Comparison of ENCODE assay signal across 35 cellular contexts in the genomic region with DNA sequence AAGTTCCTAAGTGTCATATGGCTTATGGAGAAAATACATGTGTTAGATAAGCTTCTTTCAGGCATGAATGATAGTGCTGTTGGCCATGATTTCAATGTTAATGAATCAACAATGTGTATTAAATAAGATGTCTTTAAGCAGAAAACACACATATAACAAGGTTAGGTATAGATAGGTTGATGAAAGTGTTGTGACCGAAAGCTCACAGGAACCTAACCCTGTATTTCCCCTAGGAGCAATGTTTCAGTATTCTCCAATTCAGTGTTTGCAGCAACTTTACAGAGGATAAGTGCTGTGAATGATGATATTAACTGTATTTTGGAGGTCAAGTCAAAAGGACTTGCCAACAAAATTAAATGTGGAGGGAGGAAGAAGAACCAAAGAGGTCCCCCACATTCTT.
"Had no signal": no experiment of that assay in that cellular context is flagged by ENCODE, and none has a peak within 500 bp of the region (broad histone marks: within the 10 kb centered on the region; RNA-seq: fewer than 3 reads in every experiment).

No MANE protein-coding gene starts in this region.

- H3K36me3 ChIP-seq: MG63 had no signal

- H3K4me3 ChIP-seq: MG63 had no signal

- H3K27me3 ChIP-seq: MG63 had no signal

- DNase-seq: Karpas-422, Kasumi-1, MG63, MM.1S, MV-4-11, NCI-H1048, NCI-H1092, NCI-H1092 treated with DMSO at 0.1 percent for 48 hours, NCI-H1105, NCI-H1105 treated with DMSO at 0.1 percent for 48 hours, NCI-H1417, NCI-H1417 treated with DMSO at 0.1 percent for 48 hours, NCI-H1436, NCI-H1436 treated with DMSO at 0.1 percent for 48 hours, NCI-H146, NCI-H1694, NCI-H1694 treated with DMSO at 0.1 percent for 48 hours, NCI-H187, NCI-H187 treated with DMSO at 0.1 percent for 48 hours, NCI-H1930, NCI-H2029, NCI-H2029 treated with DMSO at 0.1 percent for 48 hours, NCI-H2081, NCI-H2081 treated with DMSO at 0.1 percent for 48 hours, NCI-H2107, NCI-H2171, NCI-H2171 treated with DMSO at 0.1 percent for 48 hours, NCI-H2227 treated with DMSO at 0.1 percent for 48 hours, NCI-H226, NCI-H345, NCI-H446, NCI-H446 treated with DMSO at 0.1 percent for 48 hours, NCI-H510A, NCI-H510A treated with DMSO at 0.1 percent for 48 hours, NCI-H524 had no signal
